ENCODE assay signal across 23 cellular contexts in genomic region chr2:176124358-176125214, GRCh38. TPM values are rescaled to one million over a fixed set of nuclear protein-coding genes. Genes with fewer than 3 reads are reported as not detected.
A peak's percentile ranks its signal among the peaks of the same experiment; 100 is the strongest.
DNase-seq lines count a peak whose midpoint lies in the region; ATAC-seq, FAIRE-seq and TF ChIP-seq lines count a peak whose summit lies in the region.
"Had no signal": no experiment of that assay in that cellular context is flagged by ENCODE, and none has a peak within 500 bp of the region (broad histone marks: within the 10 kb centered on the region; RNA-seq: fewer than 3 reads in every experiment).

No MANE protein-coding gene starts in this region.

- H3K9ac ChIP-seq in H1 (replicated peaks in 1 of 4; ENCODE audit: extremely low read depth in 1 of 4, low read depth in 3 of 4, low read length in 3 of 4) (no peak overlapping the region), neural cell (ENCODE audit: low read length) (no peak overlapping the region)

- no peak for TF ChIP-seq CTCF in breast epithelium (IDR thresholded peaks at IDR 0.05)
- no peak for TF ChIP-seq CTCF in MCF 10A (IDR thresholded peaks at IDR 0.05; ENCODE audit: unreplicated experiment)
- TF ChIP-seq CTCF in H1 (IDR thresholded peaks at IDR 0.05; ENCODE audit: control extremely low read depth in 1 of 3, insufficient read depth in 1 of 3, low read depth in 1 of 3, low read length in 3 of 3): no peak
- no peak for TF ChIP-seq CTCF in neural cell (IDR thresholded peaks at IDR 0.05; ENCODE audit: poor library complexity, severe bottlenecking)
- no peak for TF ChIP-seq CTCF in mucosa of descending colon (IDR thresholded peaks at IDR 0.05)
- no peak for TF ChIP-seq CTCF in foreskin fibroblast (IDR thresholded peaks at IDR 0.05; ENCODE audit: low read depth, low read length)

- no peak overlapping the region for H3K4me2 ChIP-seq in H1 (ENCODE audit: insufficient read depth in 1 of 2, low read depth in 2 of 2, low read length in 2 of 2)
- no peak overlapping the region for H3K4me2 ChIP-seq in neural cell (ENCODE audit: low read length)

- H2BK15ac ChIP-seq in H1 (ENCODE audit: low read length): no peak overlapping the region

- H4K20me1 ChIP-seq in H1 (replicated peaks in 1 of 2; ENCODE audit: control insufficient read depth in 1 of 2, insufficient read depth in 2 of 2, low read length in 2 of 2) (peaks cover 26 to 38% of the 10 kb centered on the region in 2 experiments), neural cell (ENCODE audit: insufficient read depth) (no peaks in the 10 kb centered on the region)

- no peak overlapping the region for H3K4ac ChIP-seq in H1 (replicated peaks; ENCODE audit: insufficient read length, low read depth, low read length)

- intact Hi-C loops in breast epithelium (cut with DNase I; ENCODE audit: low total_unique reads): no loop called here
- intact Hi-C loops in MCF 10A (cut with micrococcal nuclease): loop anchor here (5.0 kb wide), 1 partner anchor 1038 kb away; no protein-coding TSS in a partner anchor
- intact Hi-C loops in mucosa of descending colon (cut with DNase I, micrococcal nuclease): loop anchor here (5.0 to 10.0 kb wide), 4 partner anchors 513 to 1020 kb away; no protein-coding TSS in a partner anchor

- H3K14ac ChIP-seq in H1 (ENCODE audit: insufficient read length): no peak overlapping the region

- TF ChIP-seq EP300 in H1 (IDR thresholded peaks at IDR 0.05; ENCODE audit: borderline replicate concordance in 1 of 2, low read depth in 2 of 2, low read length in 2 of 2) (no peak), neural cell (conservative IDR thresholded peaks at IDR 0.05; ENCODE audit: poor library complexity, severe bottlenecking) (no peak)

- peaks cover 24% of the 10 kb centered on the region for H3K27me3 Mint-ChIP-seq in MCF 10A (ENCODE audit: insufficient read depth, unreplicated experiment)

- no peak overlapping the region for H2AK5ac ChIP-seq in H1 (ENCODE audit: low read depth, low read length)

- FAIRE-seq in H1 (lab: Jason Lieb, UNC): no peak
- FAIRE-seq: GM19239, islet of Langerhans had no signal

- H3K27ac Mint-ChIP-seq in MCF 10A (ENCODE audit: low read depth, unreplicated experiment): no peak overlapping the region
- H3K27ac Mint-ChIP-seq: activated B cell treated with CpG ODN at 0.5 μM for 24 hours; dendritic cell treated with granulocyte-macrophage colony-stimulating factor and Interleukin-4, amounts not matched to agents 40 ng/mL and 50 ng/mL, for 4 days had no signal

- no peaks in the 10 kb centered on the region for H3K36me3 ChIP-seq in breast epithelium
- peaks cover 0 to 22% (median 0%) of the 10 kb centered on the region in 4 experiments; a peak in 1 of 8 replicates for H3K36me3 ChIP-seq in H1 (ENCODE audit: control insufficient read depth in 2 of 4, insufficient read depth in 4 of 4, low read length in 3 of 4)
- no peaks in the 10 kb centered on the region for H3K36me3 ChIP-seq in neural cell (ENCODE audit: insufficient read depth, low read length)
- H3K36me3 ChIP-seq in mucosa of descending colon (ENCODE audit: low read depth): no peaks in the 10 kb centered on the region
- H3K36me3 ChIP-seq: neutrophil had no signal

- H2AFZ ChIP-seq in H1 (ENCODE audit: low read length) (no peak overlapping the region), neural cell (ENCODE audit: low read depth, low read length) (no peak overlapping the region)

- H2BK12ac ChIP-seq in H1 (ENCODE audit: low read depth, low read length): 0 out of 2 replicates have a peak overlapping the region, but pooled peaks have one; percentile 27

- H3K56ac ChIP-seq in H1 (replicated peaks; ENCODE audit: insufficient read length, low read depth, low read length): no peak overlapping the region

- H4K5ac ChIP-seq in H1 (ENCODE audit: insufficient read length, low read depth, low read length): no peak overlapping the region

- no peak for DNase-seq in breast epithelium (ENCODE audit: low spot score in 2 of 2)
- no peak for DNase-seq in MCF 10A (ENCODE audit: unreplicated experiment)
- DNase-seq in H1 (ENCODE audit: low read depth in 1 of 2, low spot score in 2 of 2): peak in 1 of 2 experiments; percentile 45
- no peak for DNase-seq in mucosa of descending colon
- no peak for DNase-seq in Ammon's horn (ENCODE audit: low spot score)
- no peak for DNase-seq in foreskin fibroblast
- DNase-seq: activated B cell treated with CpG ODN at 0.5 μM for 24 hours; Calu3; head of caudate nucleus; IMR-90; mesenchymal stem cell; NCI-H1930; stimulated activated CD4-positive, alpha-beta T cell treated with anti-CD3 and anti-CD28 coated beads, Interleukin-2, amount 100 ng/mL, for 24 hours; T-cell had no signal

- peaks cover 0 to 3% of the 10 kb centered on the region in 2 donors for H3K9me3 ChIP-seq in breast epithelium
- H3K9me3 ChIP-seq in H1 (ENCODE audit: insufficient read depth in 2 of 2, low read depth in 1 of 2, low read length in 1 of 2): no peaks in the 10 kb centered on the region; a peak in 1 of 4 replicates
- H3K9me3 ChIP-seq in neural cell (ENCODE audit: low read length): no peaks in the 10 kb centered on the region
- no peaks in the 10 kb centered on the region for H3K9me3 ChIP-seq in mucosa of descending colon
- H3K9me3 ChIP-seq: neutrophil had no signal

- ATAC-seq in mucosa of descending colon: no peak
- ATAC-seq in HG02588 (IDR thresholded peaks at IDR 0.05; ENCODE audit: unreplicated experiment): no peak
- ATAC-seq: sciatic nerve, T-cell had no signal

- no peaks in the 10 kb centered on the region for H3K79me1 ChIP-seq in H1 (ENCODE audit: low read depth, low read length)

- WGBS in H1 (ENCODE audit: extremely low coverage in 1 of 2, insufficient coverage in 1 of 2, insufficient read length in 1 of 2, insufficient replicate concordance in 2 of 2, low coverage in 1 of 2, low lambda C conversion rate in 2 of 2, missing lambda C conversion rate in 1 of 2), 2 experiments: 19% methylated on average over 26 of the region's 28 CpGs; no CpG with 5 or more reads in 1 of the 2 experiments

- CTCF ChIA-PET in MCF 10A (lab: Yijun Ruan, JAX): interaction anchor here (0.6 to 4.4 kb wide), 9 partner anchors 10 to 1036 kb away, joined by 3 to 100 read pairs (median 5); no protein-coding TSS in a partner anchor
- CTCF ChIA-PET in H1 (lab: Charles Lee; ENCODE audit: partially characterized antibody): interaction anchor here (0.8 to 6.2 kb wide), 8 partner anchors 13 to 1024 kb away, joined by 3 to 72 read pairs (median 12); no protein-coding TSS in a partner anchor

- H3K4me1 ChIP-seq in breast epithelium (no peaks in the 10 kb centered on the region), H1 (replicated peaks in 1 of 4; ENCODE audit: control insufficient read depth in 3 of 4, insufficient read depth in 4 of 4, low read length in 3 of 4) (peaks cover 0 to 18% (median 9%) of the 10 kb centered on the region in 4 experiments; a peak in 6 of 7 replicates), mucosa of descending colon (ENCODE audit: low read depth) (peaks cover 23% of the 10 kb centered on the region)

- peaks cover 2% of the 10 kb centered on the region; the same call in 1 of the 2 replicates for H3K23me2 ChIP-seq in H1 (ENCODE audit: low read depth, low read length)

- H3K27me3 ChIP-seq in breast epithelium (peaks cover 5 to 88% of the 10 kb centered on the region in 2 donors), H1 (replicated peaks in 1 of 4; ENCODE audit: control insufficient read depth in 3 of 4, extremely low read depth in 1 of 4, insufficient read depth in 3 of 4, low read length in 3 of 4) (peaks cover 96 to 100% (median 99%) of the 10 kb centered on the region in 4 experiments), neural cell (ENCODE audit: insufficient read depth, low read depth, low read length) (peaks cover 100% of the 10 kb centered on the region)

- H3K79me2 ChIP-seq in H1 (ENCODE audit: control insufficient read depth in 1 of 2, insufficient read depth in 2 of 2, low read length in 2 of 2): no peaks in the 10 kb centered on the region
- H3K79me2 ChIP-seq in neural cell (replicated peaks; ENCODE audit: insufficient read depth, low read length): no peaks in the 10 kb centered on the region

- H3K4me3 Mint-ChIP-seq in MCF 10A (ENCODE audit: unreplicated experiment): no peak overlapping the region
- H3K4me3 Mint-ChIP-seq: activated B cell treated with CpG ODN at 0.5 μM for 24 hours; dendritic cell treated with granulocyte-macrophage colony-stimulating factor and Interleukin-4, amounts not matched to agents 40 ng/mL and 50 ng/mL, for 4 days had no signal

- POLR2A ChIA-PET in MCF 10A (lab: Yijun Ruan, JAX): interaction anchor here (0.5 kb wide), 2 partner anchors 196 to 400 kb away, joined by 3 read pairs; no protein-coding TSS in a partner anchor
- POLR2A ChIA-PET in H1 (lab: Charles Lee; ENCODE audit: partially characterized antibody): interaction anchor here (0.9 kb wide), 1 partner anchor 48 kb away, joined by 6 read pairs; no protein-coding TSS in a partner anchor

- no peaks in the 10 kb centered on the region for H3K9me2 ChIP-seq in neural cell (ENCODE audit: insufficient read depth, low read length)

- no peaks in the 10 kb centered on the region for H3K9me3 Mint-ChIP-seq in MCF 10A (ENCODE audit: unreplicated experiment)
- H3K9me3 Mint-ChIP-seq: activated B cell treated with CpG ODN at 0.5 μM for 24 hours; dendritic cell treated with granulocyte-macrophage colony-stimulating factor and Interleukin-4, amounts not matched to agents 40 ng/mL and 50 ng/mL, for 4 days; T-cell had no signal

- no peaks in the 10 kb centered on the region for H3F3A ChIP-seq in neural cell (ENCODE audit: insufficient read depth, low read length, poor library complexity, severe bottlenecking)

- no peaks in the 10 kb centered on the region for H3K4me1 Mint-ChIP-seq in MCF 10A (ENCODE audit: insufficient read depth, unreplicated experiment)

- TF ChIP-seq RAD21 in H1 (IDR thresholded peaks at IDR 0.05 in 1 of 2, conservative IDR thresholded peaks at IDR 0.05 in 1 of 2; ENCODE audit: low read depth in 2 of 2, low read length in 2 of 2): no peak
- no peak for TF ChIP-seq RAD21 in neural cell (conservative IDR thresholded peaks at IDR 0.05)

- no peak overlapping the region for H2BK120ac ChIP-seq in H1 (replicated peaks; ENCODE audit: low read depth, low read length)

- no TSS peak for BruUV-seq in MCF 10A (replicated peaks; lab: Mats Ljungman, UMichigan)

- peak overlapping the region; percentile 54 to 64 (median 54) for H3K4me3 ChIP-seq in breast epithelium
- H3K4me3 ChIP-seq in H1 (ENCODE audit: extremely low read depth in 1 of 4, insufficient read depth in 2 of 4, low read depth in 3 of 4, low read length in 4 of 4): no peak overlapping the region
- H3K4me3 ChIP-seq in neural cell (ENCODE audit: low read length): no peak overlapping the region
- H3K4me3 ChIP-seq in mucosa of descending colon: no peak overlapping the region
- H3K4me3 ChIP-seq in foreskin fibroblast (ENCODE audit: low read depth in 1 of 2, low read length in 2 of 2): no peak overlapping the region

- no peaks in the 10 kb centered on the region for H3K36me3 Mint-ChIP-seq in MCF 10A (ENCODE audit: insufficient read depth, unreplicated experiment)
- H3K36me3 Mint-ChIP-seq: T-cell had no signal

- H3K23ac ChIP-seq in H1 (ENCODE audit: insufficient read length): no peak overlapping the region

- no peak overlapping the region for H2BK5ac ChIP-seq in H1 (ENCODE audit: low read depth, low read length)

- H3K18ac ChIP-seq in H1 (ENCODE audit: extremely low read depth, low read length): no peak overlapping the region

- no peak overlapping the region for H2BK20ac ChIP-seq in H1 (ENCODE audit: low read length)

- H4K91ac ChIP-seq in H1 (replicated peaks; ENCODE audit: insufficient read length, low read length): no peak overlapping the region

- peak overlapping the region; percentile 18; the same call in 1 of the 2 replicates for H4K8ac ChIP-seq in H1 (ENCODE audit: extremely low read depth, insufficient read depth, low read length)

- H3K27ac ChIP-seq in breast epithelium (peak overlapping the region in 1 of 2 donors; percentile 81), H1 (ENCODE audit: low read depth, low read length) (no peak overlapping the region), neural cell (ENCODE audit: low read length) (no peak overlapping the region)
- H3K27ac ChIP-seq: neutrophil had no signal

- no peak for TF ChIP-seq POLR2A in breast epithelium (IDR thresholded peaks at IDR 0.05)
- TF ChIP-seq POLR2A in H1 (IDR thresholded peaks at IDR 0.05; ENCODE audit: control extremely low read depth in 1 of 2, low read depth in 2 of 2, low read length in 2 of 2): no peak

RNA-seq across cellular contexts. Expression of gene HOXD9, which starts 2.1 kb away (rescaled TPM):
- total RNA-seq in breast epithelium (10 to 100 TPM in 1 of 3 donors, 1 to 10 TPM in 2; 2.4 to 17.0 (median 2.8) TPM), MCF 10A (2022) (not detected in 2 replicates), mucosa of descending colon (1 to 10 TPM; 2.1 to 5.6 (median 2.2) TPM)
- not detected in 2 replicates for total RNA-seq in H1 (2021; fragmentation: NEBNext Ultra II Directional; extraction: Animal tissue kit (Norgen Biotek cat#: 25700))
- polyA plus RNA-seq in H1 (2011; rRNA removed) (not detected in 2 replicates), neural cell (not detected in 2 replicates)
- not detected for polyA plus RNA-seq in H1 (2011; cell fraction: cytosol; rRNA removed)
- not detected for polyA plus RNA-seq in H1 (2011; cell fraction: nucleus; rRNA removed)
- not detected in 4 replicates for polyA plus RNA-seq in H1 (2012, experiment 1 of 2)
- not detected for polyA plus RNA-seq in H1 (2012, experiment 2 of 2)
- not detected for polyA plus RNA-seq in H1 (2013, experiment 1 of 2)
- polyA plus RNA-seq in H1 (2013, experiment 2 of 2): not detected
- polyA minus RNA-seq in H1 (2011; rRNA and poly(A)+ RNA removed): not detected in 2 replicates
- polyA minus RNA-seq in H1 (2011; cell fraction: cytosol; rRNA and poly(A)+ RNA removed): not detected
- not detected for polyA minus RNA-seq in H1 (2011; cell fraction: nucleus; rRNA and poly(A)+ RNA removed)
- polyA minus RNA-seq in neural cell: not detected in 2 replicates
- total RNA-seq: activated B cell treated with CpG ODN at 0.5 μM for 24 hours, Calu3, IMR-90, NCI-H460 had no signal
- polyA plus RNA-seq: IMR-90 had no signal

RNA-seq across cellular contexts. Expression of gene HOXD8, which starts 4.9 kb away (rescaled TPM):
- 10 to 100 TPM; 10.5 to 36.1 (median 13.8) TPM for total RNA-seq in breast epithelium
- not detected in 2 replicates for total RNA-seq in MCF 10A (2022)
- total RNA-seq in H1 (2021; fragmentation: NEBNext Ultra II Directional; extraction: Animal tissue kit (Norgen Biotek cat#: 25700)): not detected in 2 replicates
- not detected in 2 replicates for polyA plus RNA-seq in H1 (2011; rRNA removed)
- polyA plus RNA-seq in H1 (2011; cell fraction: cytosol; rRNA removed): not detected
- polyA plus RNA-seq in H1 (2011; cell fraction: nucleus; rRNA removed): not detected
- not detected in 4 replicates for polyA plus RNA-seq in H1 (2012, experiment 1 of 2)
- not detected for polyA plus RNA-seq in H1 (2012, experiment 2 of 2)
- polyA plus RNA-seq in H1 (2013, experiment 1 of 2): not detected
- not detected for polyA plus RNA-seq in H1 (2013, experiment 2 of 2)
- polyA minus RNA-seq in H1 (2011; rRNA and poly(A)+ RNA removed): not detected in 2 replicates
- polyA minus RNA-seq in H1 (2011; cell fraction: cytosol; rRNA and poly(A)+ RNA removed): not detected
- not detected for polyA minus RNA-seq in H1 (2011; cell fraction: nucleus; rRNA and poly(A)+ RNA removed)
- polyA plus RNA-seq in neural cell: not detected in 2 replicates
- not detected in 2 replicates for polyA minus RNA-seq in neural cell
- 10 to 100 TPM in 1 of 3 donors, 1 to 10 TPM in 2; 4.9 to 13.8 (median 5.6) TPM for total RNA-seq in mucosa of descending colon
- total RNA-seq: activated B cell treated with CpG ODN at 0.5 μM for 24 hours, Calu3, IMR-90, T-cell had no signal
- polyA plus RNA-seq: IMR-90 had no signal

RNA-seq across cellular contexts. Expression of gene HOXD10, which starts 8.0 kb away (rescaled TPM):
- 1 to 10 TPM in 2 of 3 donors, not detected in 1; 1.6 to 5.2 TPM for total RNA-seq in breast epithelium
- total RNA-seq in MCF 10A (2022): not detected in 2 replicates
- not detected in 2 replicates for total RNA-seq in H1 (2021; fragmentation: NEBNext Ultra II Directional; extraction: Animal tissue kit (Norgen Biotek cat#: 25700))
- not detected in 2 replicates for polyA plus RNA-seq in H1 (2011; rRNA removed)
- polyA plus RNA-seq in H1 (2011; cell fraction: cytosol; rRNA removed): not detected
- polyA plus RNA-seq in H1 (2011; cell fraction: nucleus; rRNA removed): not detected
- not detected in 4 replicates for polyA plus RNA-seq in H1 (2012, experiment 1 of 2)
- polyA plus RNA-seq in H1 (2012, experiment 2 of 2): not detected
- not detected for polyA plus RNA-seq in H1 (2013, experiment 1 of 2)
- polyA plus RNA-seq in H1 (2013, experiment 2 of 2): not detected
- not detected in 2 replicates for polyA minus RNA-seq in H1 (2011; rRNA and poly(A)+ RNA removed)
- not detected for polyA minus RNA-seq in H1 (2011; cell fraction: cytosol; rRNA and poly(A)+ RNA removed)
- polyA minus RNA-seq in H1 (2011; cell fraction: nucleus; rRNA and poly(A)+ RNA removed): not detected
- polyA plus RNA-seq in neural cell: not detected in 2 replicates
- polyA minus RNA-seq in neural cell: not detected in 2 replicates
- total RNA-seq in mucosa of descending colon: 1 to 10 TPM; 1.8 to 4.1 (median 3.0) TPM
- total RNA-seq: activated B cell treated with CpG ODN at 0.5 μM for 24 hours, Calu3, IMR-90, T-cell had no signal
- polyA plus RNA-seq: IMR-90 had no signal

RNA-seq across cellular contexts. Expression of gene HOXD11, which starts 17.5 kb away (rescaled TPM):
- under 1 TPM in 1 of 3 donors, not detected in 2; 0.66 TPM for total RNA-seq in breast epithelium
- not detected in 2 replicates for total RNA-seq in MCF 10A (2022)
- total RNA-seq in H1 (2021; fragmentation: NEBNext Ultra II Directional; extraction: Animal tissue kit (Norgen Biotek cat#: 25700)): not detected in 2 replicates
- not detected in 2 replicates for polyA plus RNA-seq in H1 (2011; rRNA removed)
- polyA plus RNA-seq in H1 (2011; cell fraction: cytosol; rRNA removed): not detected
- not detected for polyA plus RNA-seq in H1 (2011; cell fraction: nucleus; rRNA removed)
- polyA plus RNA-seq in H1 (2012, experiment 1 of 2): not detected in 4 replicates
- polyA plus RNA-seq in H1 (2012, experiment 2 of 2): not detected
- polyA plus RNA-seq in H1 (2013, experiment 1 of 2): not detected
- not detected for polyA plus RNA-seq in H1 (2013, experiment 2 of 2)
- not detected in 2 replicates for polyA minus RNA-seq in H1 (2011; rRNA and poly(A)+ RNA removed)
- not detected for polyA minus RNA-seq in H1 (2011; cell fraction: cytosol; rRNA and poly(A)+ RNA removed)
- not detected for polyA minus RNA-seq in H1 (2011; cell fraction: nucleus; rRNA and poly(A)+ RNA removed)
- polyA plus RNA-seq in neural cell: not detected in 2 replicates
- polyA minus RNA-seq in neural cell: not detected in 2 replicates
- 1 to 10 TPM; 1.2 to 2.1 (median 2.1) TPM for total RNA-seq in mucosa of descending colon
- total RNA-seq: activated B cell treated with CpG ODN at 0.5 μM for 24 hours, Calu3, IMR-90, NCI-H460, T-cell had no signal
- polyA plus RNA-seq: IMR-90 had no signal

RNA-seq across cellular contexts. Expression of gene HOXD12, which starts 25.0 kb away (rescaled TPM):
- total RNA-seq in breast epithelium (not detected), MCF 10A (2022) (not detected in 2 replicates), mucosa of descending colon (not detected)
- total RNA-seq in H1 (2021; fragmentation: NEBNext Ultra II Directional; extraction: Animal tissue kit (Norgen Biotek cat#: 25700)): not detected in 2 replicates
- polyA plus RNA-seq in H1 (2011; rRNA removed) (not detected in 2 replicates), neural cell (not detected in 2 replicates)
- polyA plus RNA-seq in H1 (2011; cell fraction: cytosol; rRNA removed): not detected
- not detected for polyA plus RNA-seq in H1 (2011; cell fraction: nucleus; rRNA removed)
- not detected in 4 replicates for polyA plus RNA-seq in H1 (2012, experiment 1 of 2)
- polyA plus RNA-seq in H1 (2012, experiment 2 of 2): not detected
- polyA plus RNA-seq in H1 (2013, experiment 1 of 2): not detected
- polyA plus RNA-seq in H1 (2013, experiment 2 of 2): not detected
- not detected in 2 replicates for polyA minus RNA-seq in H1 (2011; rRNA and poly(A)+ RNA removed)
- not detected for polyA minus RNA-seq in H1 (2011; cell fraction: cytosol; rRNA and poly(A)+ RNA removed)
- polyA minus RNA-seq in H1 (2011; cell fraction: nucleus; rRNA and poly(A)+ RNA removed): not detected
- not detected in 2 replicates for polyA minus RNA-seq in neural cell
- total RNA-seq: activated B cell treated with CpG ODN at 0.5 μM for 24 hours, Calu3, IMR-90, sciatic nerve, T-cell had no signal
- polyA plus RNA-seq: esophagus, IMR-90 had no signal

Comparison
In these comparisons a context has a peak if more than half of its experiments do, and no peak if none do; other contexts are left out.
1. H3K4me3 ChIP-seq: peak in breast epithelium (3 of 3); none in H1 (0 of 4), neural cell (single experiment), mucosa of descending colon (single experiment) and foreskin fibroblast (0 of 2).